ENCODE assay signal across 7 cellular contexts in genomic region chr5:64165500-64166200, GRCh38. TPM values are rescaled to one million over a fixed set of nuclear protein-coding genes. Genes with fewer than 3 reads are reported as not detected.
DNase-seq lines count a peak whose midpoint lies in the region; ATAC-seq and TF ChIP-seq lines count a peak whose summit lies in the region.

RNF180 (plus strand) TSS chr5:64165843; CDS start chr5:64200808, 34,965 bp downstream.

- no peak within 1 kb of the TSS for H2AK5ac ChIP-seq in IMR-90 (ENCODE audit: low read depth, low read length)

- no peak within 1 kb of the TSS for H3K9ac ChIP-seq in IMR-90 (ENCODE audit: low read depth, low read length)

- no peak within 1 kb of the TSS for H3K18ac ChIP-seq in IMR-90 (ENCODE audit: low read depth, low read length)

- H4K91ac ChIP-seq in IMR-90 (ENCODE audit: insufficient read depth, low read depth, low read length) = no peak within 1 kb of the TSS

- in situ Hi-C loops in IMR-90 (cut with MboI; ENCODE audit: low sequenced_read_pairs) = no loop called here
- in situ Hi-C loops in T47D (cut with HindIII; ENCODE audit: low pct_unique_long_range_greater_than_20kb, low sequenced_read_pairs) = no loop called here
- in situ Hi-C loops in gastrocnemius medialis (cut with MboI; ENCODE audit: low sequenced_read_pairs in 4 of 4) = no loop called here

- H2AK9ac ChIP-seq in IMR-90 (replicated peaks; ENCODE audit: low read depth, low read length, poor library complexity) = no peak within 1 kb of the TSS

- H4K20me1 ChIP-seq in IMR-90 (ENCODE audit: insufficient read depth, low read length) = no peaks in the 10 kb centered on the region

- no peak within 1 kb of the TSS for H3K27ac ChIP-seq in IMR-90 (ENCODE audit: insufficient read depth, low read length)
- H3K27ac ChIP-seq in gastrocnemius medialis = peak within 1 kb of the TSS; percentile 57 to 81 (median 70)

- 3% methylated on average over 75 of the region's 88 CpGs; no CpG with 5 or more reads in 1 of the 2 experiments for WGBS in IMR-90 (ENCODE audit: extremely low coverage in 2 of 2, insufficient read length in 1 of 2), 2 experiments

- DNase-seq in IMR-90 (no peak), T47D (ENCODE audit: low read depth in 1 of 2, low spot score in 1 of 2) (peak; percentile 55 to 58), iPS-NIHi11 (ENCODE audit: low spot score) (peak; percentile 77), gastrocnemius medialis (peak; percentile 10 to 37), NCI-H1092 treated with DMSO at 0.1 percent for 48 hours (lab: John Stamatoyannopoulos, UW) (no peak)

- no peak within 1 kb of the TSS for H2BK120ac ChIP-seq in IMR-90 (ENCODE audit: low read depth, low read length)

- H3K9me1 ChIP-seq in IMR-90 (ENCODE audit: insufficient read depth, low read length) = no peaks in the 10 kb centered on the region

- peak within 1 kb of the TSS; percentile 69 for H2AFZ ChIP-seq in IMR-90 (replicated peaks; ENCODE audit: low read length, poor library complexity)

- H3K27me3 ChIP-seq in IMR-90 (ENCODE audit: control insufficient read depth, insufficient read depth, low read length) = peaks cover 14% of the 10 kb centered on the region
- H3K27me3 ChIP-seq in gastrocnemius medialis = no peaks in the 10 kb centered on the region

- POLR2A ChIA-PET in IMR-90 (lab: Charles Lee; ENCODE audit: unreplicated experiment) = no interaction called here

- H3K9me3 ChIP-seq in IMR-90 (ENCODE audit: control insufficient read depth, insufficient read depth, low read length) = no peaks in the 10 kb centered on the region
- H3K9me3 ChIP-seq in gastrocnemius medialis = no peaks in the 10 kb centered on the region

- no peak for TF ChIP-seq RAD21 in IMR-90 (IDR thresholded peaks at IDR 0.05; ENCODE audit: low read length)

- H3K4me1 ChIP-seq in IMR-90 (ENCODE audit: control insufficient read depth, insufficient read depth, low read length) (no peaks in the 10 kb centered on the region), gastrocnemius medialis (peaks cover 3 to 26% of the 10 kb centered on the region in 2 donors)

- H3K4me3 ChIP-seq in IMR-90 (ENCODE audit: insufficient read depth, low read depth, low read length) (peak within 1 kb of the TSS; percentile 34), gastrocnemius medialis (peak within 1 kb of the TSS; percentile 69 to 79 (median 76))

- no peaks in the 10 kb centered on the region for H3K79me1 ChIP-seq in IMR-90 (ENCODE audit: low read depth in 1 of 2, low read length in 2 of 2)

- H3K36me3 ChIP-seq in IMR-90 (ENCODE audit: control insufficient read depth, insufficient read depth, low read length) = no peaks in the 10 kb centered on the region
- no peaks in the 10 kb centered on the region for H3K36me3 ChIP-seq in gastrocnemius medialis

- no peak for TF ChIP-seq CTCF in IMR-90 (conservative IDR thresholded peaks at IDR 0.05; ENCODE audit: low read depth, low read length)
- TF ChIP-seq CTCF in gastrocnemius medialis (IDR thresholded peaks at IDR 0.05 in 4 of 5, conservative IDR thresholded peaks at IDR 0.05 in 1 of 5) = no peak

- peak within 1 kb of the TSS; percentile 10; the same call in 1 of the 2 replicates for H3K4me2 ChIP-seq in IMR-90 (ENCODE audit: low read depth, low read length)

- intact Hi-C loops in IMR-90 (cut with micrococcal nuclease) (no loop called here), gastrocnemius medialis (cut with DNase I; ENCODE audit: low total_unique reads) (loop anchor here (2.0 to 10.0 kb wide), 2 partner anchors 603 to 1319 kb away; partner anchors contain the start of genes ADAMTS6, CWC27 and SREK1IP1)

- H2BK20ac ChIP-seq in IMR-90 (ENCODE audit: low read depth, low read length) = no peak within 1 kb of the TSS

- H3K56ac ChIP-seq in IMR-90 (ENCODE audit: extremely low read depth, insufficient read depth, low read length) = no peak within 1 kb of the TSS

- H3K14ac ChIP-seq in IMR-90 (replicated peaks; ENCODE audit: low read depth, low read length) = no peak within 1 kb of the TSS

- dilution Hi-C loops in IMR-90 (cut with HindIII; ENCODE audit: low sequenced_read_pairs, unreplicated experiment) = no loop called here

- TF ChIP-seq POLR2A in IMR-90 (IDR thresholded peaks at IDR 0.05; ENCODE audit: low read depth, low read length) (no peak), gastrocnemius medialis (IDR thresholded peaks at IDR 0.05) (peak in 1 of 2 donors; percentile 18)

- H3K4ac ChIP-seq in IMR-90 (ENCODE audit: low read depth, low read length) = no peak within 1 kb of the TSS

- H2BK5ac ChIP-seq in IMR-90 (ENCODE audit: low read depth, low read length, poor library complexity, severe bottlenecking) = no peak within 1 kb of the TSS

- no peak within 1 kb of the TSS for H4K5ac ChIP-seq in IMR-90 (ENCODE audit: low read depth, low read length)

- CTCF ChIA-PET in IMR-90 (lab: Yijun Ruan, JAX) = no interaction called here

- no TSS peak for BruUV-seq in IMR-90 (replicated peaks; lab: Mats Ljungman, UMichigan)

- ATAC-seq in GM18909 (IDR thresholded peaks at IDR 0.05; ENCODE audit: poor library complexity, unreplicated experiment) (peak; percentile 50), IMR-90 (ENCODE audit: low read depth) (peak; percentile 54), gastrocnemius medialis (peak; percentile 81), GM21515 (IDR thresholded peaks at IDR 0.05; ENCODE audit: unreplicated experiment) (no peak)

- H4K8ac ChIP-seq in IMR-90 (ENCODE audit: low read depth in 2 of 2, low read length in 2 of 2) = no peak within 1 kb of the TSS

- H2BK15ac ChIP-seq in IMR-90 (ENCODE audit: low read depth, low read length) = no peak within 1 kb of the TSS

- H3K23ac ChIP-seq in IMR-90 (ENCODE audit: low read depth, low read length) = no peak within 1 kb of the TSS

TF ChIP-seq in IMR-90, 13 proteins besides CTCF, POLR2A, EP300 and RAD21:
- TF ChIP-seq CHD1 (IDR thresholded peaks at IDR 0.05; ENCODE audit: low read depth, low read length) (no peak), SMC3 (IDR thresholded peaks at IDR 0.05; ENCODE audit: low read depth, low read length) (no peak), MXI1 (IDR thresholded peaks at IDR 0.05; ENCODE audit: borderline replicate concordance, low read depth, low read length) (no peak)

RNA-seq across cellular contexts. Expression of gene RNF180, which starts in this region (rescaled TPM):
- total RNA-seq in IMR-90 (2012; rRNA removed) = 0.36 and 0.56 TPM in 2 replicates
- polyA plus RNA-seq in IMR-90 (2012; rRNA removed) = 0.02 TPM in 1 of 2 replicates, not detected in the other
- polyA plus RNA-seq in IMR-90 (2012; cell fraction: cytosol; rRNA removed) = not detected in 2 replicates
- 0.04 and 0.18 TPM in 2 replicates for polyA plus RNA-seq in IMR-90 (2012; cell fraction: nucleus; rRNA removed; ENCODE audit: low replicate concordance)
- 10 to 100 TPM in 1 of 4 donors, 1 to 10 TPM in 3; 3.7 to 14.3 (median 5.2) TPM for total RNA-seq in gastrocnemius medialis

Comparison
In these comparisons a context has a peak if more than half of its experiments do, and no peak if none do; other contexts are left out.
1. Peak in ATAC-seq, H3K4me3 ChIP-seq and H3K4me2 ChIP-seq in IMR-90; RNA of the gene not detected or under 1 TPM.
2. DNase-seq: peak in T47D (2 of 2), iPS-NIHi11 (single experiment) and gastrocnemius medialis (2 of 2); none in IMR-90 (single experiment) and NCI-H1092 treated with DMSO at 0.1 percent for 48 hours (single experiment).